Comparison of ENCODE assay signal across 31 cellular contexts in genomic region chr4:19155568-19155967, GRCh38.
"Had no signal": no experiment of that assay in that cellular context is flagged by ENCODE, and none has a peak within 500 bp of the region (broad histone marks: within the 10 kb centered on the region; RNA-seq: fewer than 3 reads in every experiment).

No MANE protein-coding gene starts in this region.

- DNase-seq: natural killer cell; occipital lobe; ovary; posterior cingulate gyrus; psoas muscle; right cardiac atrium; spleen; stimulated activated CD4-positive, alpha-beta T cell treated with anti-CD3 and anti-CD28 coated beads, Interleukin-12 subunit alpha, Interleukin-12 subunit beta, amount 100 ng/mL, for 4 hours; stimulated activated CD4-positive, alpha-beta T cell treated with anti-CD3 and anti-CD28 coated beads, Interleukin-1b, Interleukin-23, amount 100 ng/mL, for 48 hours; stimulated activated CD4-positive, alpha-beta T cell treated with anti-CD3 and anti-CD28 coated beads, Interleukin-4, amount 100 ng/mL, for 1 hour; stimulated activated CD4-positive, alpha-beta T cell treated with anti-CD3 and anti-CD28 coated beads, Interleukin-4, amount 100 ng/mL, for 4 hours; stimulated activated CD8-positive, alpha-beta memory T cell treated with anti-CD3 and anti-CD28 coated beads, Interleukin-4, amount 100 ng/mL, for 48 hours; stimulated activated naive CD4-positive, alpha-beta T cell; stimulated activated naive CD8-positive, alpha-beta T cell treated with anti-CD3 and anti-CD28 coated beads, Interleukin-15, amount 100 ng/mL, for 72 hours; stimulated activated naive CD8-positive, alpha-beta T cell treated with anti-CD3 and anti-CD28 coated beads, Interleukin-15, Interleukin-2, amounts not matched to agents 100 U/mL and 50 U/mL, for 24 hours; substantia nigra; testis; tibial artery; transverse colon; upper lobe of right lung; uterus had no signal

- H3K36me3 ChIP-seq: ovary, spleen, suprapubic skin, tibial artery, transverse colon, upper lobe of right lung, uterus had no signal

- H3K9me3 ChIP-seq: ovary, testis, upper lobe of right lung, uterus had no signal

- H2AFZ ChIP-seq: neural progenitor cell, parathyroid adenoma had no signal

- H3K27ac ChIP-seq: neural progenitor cell, ovary, parathyroid adenoma, psoas muscle, skin epidermis, spleen, suprapubic skin, testis, tibial artery, transverse colon, upper lobe of right lung, uterus had no signal

- H3K4me1 Mint-ChIP-seq: natural killer cell; neural progenitor cell; stimulated activated memory B cell treated with anti-CD40 and anti-IgM and Interleukin-4, amounts not matched to agents 10 μg/mL and 1 μg/mL and 100 μg/mL, for 72 hours; stimulated activated naive CD8-positive, alpha-beta T cell treated with anti-CD3 and anti-CD28 coated beads, Interleukin-15, amount 100 ng/mL, for 72 hours had no signal

- H3K4me3 ChIP-seq: neural progenitor cell, ovary, psoas muscle, skin epidermis, smooth muscle cell, spleen, suprapubic skin, testis, tibial artery, transverse colon, upper lobe of right lung, uterus had no signal

- H3K27me3 ChIP-seq: neural progenitor cell, ovary, spleen, suprapubic skin, testis, tibial artery, transverse colon, upper lobe of right lung, uterus had no signal

- H3K27me3 Mint-ChIP-seq: progenitor cell of endocrine pancreas; stimulated activated memory B cell treated with anti-CD40 and anti-IgM and Interleukin-4, amounts not matched to agents 10 μg/mL and 1 μg/mL and 100 μg/mL, for 72 hours; stimulated activated naive CD8-positive, alpha-beta T cell treated with anti-CD3 and anti-CD28 coated beads, Interleukin-15, amount 100 ng/mL, for 72 hours; type B pancreatic cell had no signal

- H3K79me2 ChIP-seq: parathyroid adenoma had no signal

- H3K4me3 Mint-ChIP-seq: natural killer cell; nephron; neural progenitor cell; stimulated activated memory B cell treated with anti-CD40 and anti-IgM and Interleukin-4, amounts not matched to agents 10 μg/mL and 1 μg/mL and 100 μg/mL, for 72 hours; stimulated activated naive CD8-positive, alpha-beta T cell treated with anti-CD3 and anti-CD28 coated beads, Interleukin-15, amount 100 ng/mL, for 72 hours; type B pancreatic cell had no signal

- ATAC-seq: natural killer cell; psoas muscle; right cardiac atrium; sciatic nerve; stimulated activated memory B cell treated with anti-CD40 and anti-IgM and Interleukin-4, amounts not matched to agents 10 μg/mL and 1 μg/mL and 100 μg/mL, for 72 hours; stimulated activated naive CD8-positive, alpha-beta T cell treated with anti-CD3 and anti-CD28 coated beads, Interleukin-15, amount 100 ng/mL, for 72 hours; stimulated activated naive CD8-positive, alpha-beta T cell treated with anti-CD3 and anti-CD28 coated beads, Interleukin-15, Interleukin-2, amounts not matched to agents 100 U/mL and 50 U/mL, for 24 hours; upper lobe of right lung had no signal

- H3K27ac Mint-ChIP-seq: natural killer cell; nephron; neural progenitor cell; progenitor cell of endocrine pancreas; stimulated activated memory B cell treated with anti-CD40 and anti-IgM and Interleukin-4, amounts not matched to agents 10 μg/mL and 1 μg/mL and 100 μg/mL, for 72 hours; stimulated activated naive CD8-positive, alpha-beta T cell treated with anti-CD3 and anti-CD28 coated beads, Interleukin-15, amount 100 ng/mL, for 72 hours; type B pancreatic cell had no signal

- H3K36me3 Mint-ChIP-seq: stimulated activated memory B cell treated with anti-CD40 and anti-IgM and Interleukin-4, amounts not matched to agents 10 μg/mL and 1 μg/mL and 100 μg/mL, for 72 hours had no signal

- H3K4me1 ChIP-seq: neural progenitor cell, parathyroid adenoma, psoas muscle, spleen, suprapubic skin, testis, tibial artery, upper lobe of right lung, uterus had no signal

- H3K4me2 ChIP-seq: neural progenitor cell, smooth muscle cell had no signal
